ENCODE assay signal across 8 cellular contexts in the genomic region with DNA sequence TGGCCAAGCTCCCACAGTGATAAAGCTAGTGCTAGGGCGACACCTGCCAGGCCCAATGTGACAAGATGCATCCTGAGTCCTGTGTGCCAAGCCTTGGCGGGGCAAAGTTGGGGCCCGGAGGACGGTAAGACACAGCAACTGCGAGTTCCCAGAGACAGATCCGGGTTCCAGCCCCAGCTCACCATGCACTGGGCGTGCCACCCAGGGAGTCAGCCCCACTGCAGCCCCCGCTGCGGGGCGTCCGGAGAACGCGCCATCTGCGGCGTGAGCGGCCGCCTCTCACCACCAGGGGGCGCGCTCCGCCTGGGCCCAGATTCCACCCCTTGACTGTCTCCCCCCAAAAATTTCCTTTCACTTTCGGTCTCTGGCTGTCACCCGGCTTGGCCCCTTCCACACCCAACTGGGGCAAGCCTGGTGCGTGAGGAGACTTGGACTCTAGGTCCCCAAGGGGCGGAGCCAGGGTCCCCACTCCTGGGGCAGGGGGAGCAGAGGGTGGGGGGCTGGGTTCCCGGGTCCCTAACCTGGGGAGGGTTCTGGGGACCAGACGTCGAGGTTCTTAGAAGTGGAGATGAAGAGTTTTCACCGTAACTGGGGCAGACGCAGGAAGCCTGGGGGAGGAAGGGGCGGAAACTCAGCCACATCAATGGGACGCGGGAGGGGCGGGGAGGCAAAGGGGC. TPM values are rescaled to one million over a fixed set of nuclear protein-coding genes. Genes with fewer than 3 reads are reported as not detected.
DNase-seq lines count a peak whose midpoint lies in the region; ATAC-seq and TF ChIP-seq lines count a peak whose summit lies in the region.

A gene with protein sequence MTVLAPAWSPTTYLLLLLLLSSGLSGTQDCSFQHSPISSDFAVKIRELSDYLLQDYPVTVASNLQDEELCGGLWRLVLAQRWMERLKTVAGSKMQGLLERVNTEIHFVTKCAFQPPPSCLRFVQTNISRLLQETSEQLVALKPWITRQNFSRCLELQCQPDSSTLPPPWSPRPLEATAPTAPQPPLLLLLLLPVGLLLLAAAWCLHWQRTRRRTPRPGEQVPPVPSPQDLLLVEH (plus strand): TSS at position 348 of the 677 bp plus-strand sequence. CDS start 425 bp downstream, outside the sequence.

- DNase-seq in Calu3 (peak; percentile 86), LNCaP clone FGC (ENCODE audit: low read depth) (no peak), adipocyte (ENCODE audit: low read depth) (peak; percentile 95), left ventricle myocardium superior (peak; percentile 88), renal cortical epithelial cell (ENCODE audit: low read depth) (peak; percentile 30), aorta (peak; percentile 88 to 93)

- peaks cover 27% of the 10 kb centered on the region for H3K27me3 Mint-ChIP-seq in Calu3 (ENCODE audit: unreplicated experiment)

- peaks cover 20% of the 10 kb centered on the region for H3K4me1 ChIP-seq in adipocyte (ENCODE audit: control insufficient read depth, insufficient read depth, low read length)
- no peaks in the 10 kb centered on the region for H3K4me1 ChIP-seq in aorta (ENCODE audit: control insufficient read depth in 1 of 2, insufficient read depth in 2 of 2, low read length in 2 of 2)

- H3K36me3 ChIP-seq in adipocyte (ENCODE audit: control insufficient read depth, insufficient read depth, low read length, severe bottlenecking) (no peaks in the 10 kb centered on the region), aorta (ENCODE audit: control insufficient read depth in 1 of 2, insufficient read depth in 2 of 2, low read length in 1 of 2) (no peaks in the 10 kb centered on the region)

- peak within 1 kb of the TSS; percentile 80 for H3K9ac ChIP-seq in adipocyte (ENCODE audit: low read length)

- H3K27ac ChIP-seq in aorta (ENCODE audit: low read depth in 1 of 2, low read length in 2 of 2): no peak within 1 kb of the TSS

- CTCF ChIA-PET in Calu3 (lab: Charles Lee): interaction anchor here (0.6 to 1.3 kb wide), 4 partner anchors 17 to 383 kb away, joined by 3 to 6 read pairs (median 5); a partner anchor contains a TSS

- no peaks in the 10 kb centered on the region for H3K9me3 Mint-ChIP-seq in Calu3 (ENCODE audit: low read depth, unreplicated experiment)

- intact Hi-C loops in Calu3 (cut with micrococcal nuclease; ENCODE audit: unreplicated experiment) (no loop called here), left ventricle myocardium superior (cut with micrococcal nuclease) (no loop called here), aorta (cut with DNase I) (loop anchor here (2.0 to 5.0 kb wide), 2 partner anchors 73 kb away; no protein-coding TSS in a partner anchor)
- intact Hi-C loops in T-helper 1 cell treated with Interleukin-12 subunit alpha and Interleukin-12 subunit beta and Interleukin-4 antibody, amounts not matched to agents 30 ng/mL and 1 ng/mL, for 36 hours (cut with micrococcal nuclease): loop anchor here (1.0 to 5.0 kb wide), 11 partner anchors 13 to 403 kb away; a partner anchor contains a TSS

- ATAC-seq in GM21423 (IDR thresholded peaks at IDR 0.05; ENCODE audit: unreplicated experiment): peak; percentile 38
- ATAC-seq in left ventricle myocardium superior: peak; percentile 75
- ATAC-seq in aorta (ENCODE audit: low FRiP score): peak; percentile 89

- H3K4me3 ChIP-seq in LNCaP clone FGC (ENCODE audit: low read depth, low read length) (peak within 1 kb of the TSS; percentile 40), adipocyte (ENCODE audit: low read length) (peak within 1 kb of the TSS; percentile 75), aorta (ENCODE audit: low read length in 2 of 2) (peak within 1 kb of the TSS; percentile 85 to 86)

- H3K27ac Mint-ChIP-seq in Calu3 (ENCODE audit: unreplicated experiment): no peak within 1 kb of the TSS

- no TSS peak for BruUV-seq in Calu3 (replicated peaks; lab: Mats Ljungman, UMichigan)

- TF ChIP-seq CTCF in Calu3 (IDR thresholded peaks at IDR 0.05; ENCODE audit: unreplicated experiment): peak; percentile 98
- peak; percentile 93 for TF ChIP-seq CTCF in LNCaP clone FGC (IDR thresholded peaks at IDR 0.05; ENCODE audit: control insufficient read depth, extremely low read depth, insufficient read depth)

- no peaks in the 10 kb centered on the region for H3K9me3 ChIP-seq in adipocyte (ENCODE audit: control insufficient read depth, low read length)
- H3K9me3 ChIP-seq in aorta (ENCODE audit: control insufficient read depth, low read length): no peaks in the 10 kb centered on the region

- peak within 1 kb of the TSS; percentile 71 for H3K4me3 Mint-ChIP-seq in Calu3 (ENCODE audit: low read depth, unreplicated experiment)

- peaks cover 3% of the 10 kb centered on the region for H3K4me1 Mint-ChIP-seq in Calu3 (ENCODE audit: low read depth, unreplicated experiment)

- H3K36me3 Mint-ChIP-seq in Calu3 (ENCODE audit: insufficient read depth, unreplicated experiment): peaks cover 7% of the 10 kb centered on the region

- H3K27me3 ChIP-seq in adipocyte (replicated peaks; ENCODE audit: control insufficient read depth, insufficient read depth, low read length) (no peaks in the 10 kb centered on the region), aorta (ENCODE audit: control insufficient read depth in 1 of 2, insufficient read depth in 2 of 2, low read length in 1 of 2) (no peaks in the 10 kb centered on the region)

- WGBS in aorta, 2 donors: 2% methylated on average over 33 of the region's 33 CpGs

RNA-seq across cellular contexts. Expression of the gene that starts here (rescaled TPM):
- total RNA-seq in Calu3 (2022): 4.8 and 7.1 TPM in 2 replicates
- 319 and 325 TPM in 2 replicates for total RNA-seq in T-helper 1 cell treated with Interleukin-12 subunit alpha and Interleukin-12 subunit beta and Interleukin-4 antibody, amounts not matched to agents 30 ng/mL and 1 ng/mL, for 36 hours
- total RNA-seq in left ventricle myocardium superior: 5.9 TPM
- total RNA-seq in renal cortical epithelial cell: 1.3 and 1.7 TPM in 2 replicates
- 10 to 100 TPM in 1 of 2 donors, 1 to 10 TPM in 1; 6.3 to 17.6 TPM for total RNA-seq in aorta
- polyA plus RNA-seq in aorta: 10 to 100 TPM; 15.9 to 36.0 TPM

Comparison
In these comparisons a context has a peak if more than half of its experiments do, and no peak if none do; other contexts are left out.
1. RNA of the gene that starts here (total RNA-seq): 319 to 325 TPM in T-helper 1 cell treated with Interleukin-12 subunit alpha and Interleukin-12 subunit beta and Interleukin-4 antibody, amounts not matched to agents 30 ng/mL and 1 ng/mL, for 36 hours; 6.3 to 17.6 TPM in aorta, 5.9 TPM in left ventricle myocardium superior (single experiment), 4.8 to 7.1 TPM in Calu3 and 1.3 to 1.7 TPM in renal cortical epithelial cell; every median in the first group is over 10 times any median in the second.
2. ATAC-seq: peak in every context shown above with its lines; median percentile 89 in aorta; 75 in left ventricle myocardium superior; 38 in GM21423.
3. intact Hi-C loops: an anchor here in T-helper 1 cell treated with Interleukin-12 subunit alpha and Interleukin-12 subunit beta and Interleukin-4 antibody, amounts not matched to agents 30 ng/mL and 1 ng/mL, for 36 hours (1.0 to 5.0 kb wide) and aorta (2.0 to 5.0 kb wide); none called in Calu3 and left ventricle myocardium superior.
4. Peak in every context shown above with its lines, with median percentiles within 50 percentile points of each other: H3K4me3 ChIP-seq.